In genomic region chr2:16662440-16662839, GRCh38 we compare ENCODE assay signal across 13 cellular contexts. TPM values are rescaled to one million over a fixed set of nuclear protein-coding genes. Genes with fewer than 3 reads are reported as not detected.
DNase-seq lines count a peak whose midpoint lies in the region; ATAC-seq and TF ChIP-seq lines count a peak whose summit lies in the region.
"Had no signal": no experiment of that assay in that cellular context is flagged by ENCODE, and none has a peak within 500 bp of the region (broad histone marks: within the 10 kb centered on the region; RNA-seq: fewer than 3 reads in every experiment).

No MANE protein-coding gene starts in this region.

- intact Hi-C loops in MCF 10A (cut with micrococcal nuclease): loop anchor here (5.0 kb wide), 1 partner anchor 45 kb away; no protein-coding TSS in a partner anchor
- intact Hi-C loops in breast epithelium (cut with DNase I; ENCODE audit: low total_unique reads): no loop called here

- no peak for ATAC-seq in GM18867 (IDR thresholded peaks at IDR 0.05; ENCODE audit: unreplicated experiment)
- ATAC-seq in HG02759 (IDR thresholded peaks at IDR 0.05; ENCODE audit: unreplicated experiment): no peak
- ATAC-seq: body of pancreas, SK-N-SH treated with all-trans-retinoic acid at 6 μM for 48 hours had no signal

- DNase-seq in MCF 10A (ENCODE audit: unreplicated experiment): peak; percentile 66
- no peak for DNase-seq in breast epithelium (ENCODE audit: low spot score in 2 of 2)
- DNase-seq in caudate nucleus (lab: John Stamatoyannopoulos, UW): peak in 7 of 61 donors; percentile 20 to 64 (median 30)
- DNase-seq in myocyte (ENCODE audit: low read depth): peak; percentile 57
- no peak for DNase-seq in SW480 (ENCODE audit: low spot score)
- DNase-seq in T-helper 1 cell: no peak
- DNase-seq: DND-41 had no signal

- no peaks in the 10 kb centered on the region for H3K9me3 Mint-ChIP-seq in MCF 10A (ENCODE audit: unreplicated experiment)
- H3K9me3 Mint-ChIP-seq: activated T-helper 1 cell treated with anti-CD3 and anti-CD28 coated beads, Interleukin-12 subunit alpha, Interleukin-12 subunit beta, Interleukin-2, Interleukin-4 antibody, amounts not matched to agents 30 ng/mL and 10 ng/mL and 1 ng/mL, durations not matched to agents 14 hours and 24 hours and 36 hours had no signal

- H3K27me3 ChIP-seq in breast epithelium: no peaks in the 10 kb centered on the region
- H3K27me3 ChIP-seq: body of pancreas, tibial nerve had no signal

- no peak for TF ChIP-seq CTCF in MCF 10A (IDR thresholded peaks at IDR 0.05; ENCODE audit: unreplicated experiment)
- TF ChIP-seq CTCF in breast epithelium (IDR thresholded peaks at IDR 0.05): no peak

- H3K36me3 Mint-ChIP-seq in MCF 10A (ENCODE audit: insufficient read depth, unreplicated experiment): no peaks in the 10 kb centered on the region

- no peak overlapping the region for H3K4me3 Mint-ChIP-seq in MCF 10A (ENCODE audit: unreplicated experiment)
- H3K4me3 Mint-ChIP-seq: activated T-helper 1 cell treated with anti-CD3 and anti-CD28 coated beads, Interleukin-12 subunit alpha, Interleukin-12 subunit beta, Interleukin-2, Interleukin-4 antibody, amounts not matched to agents 30 ng/mL and 10 ng/mL and 1 ng/mL, durations not matched to agents 14 hours and 24 hours and 36 hours had no signal

- H3K4me1 ChIP-seq in breast epithelium: peaks cover 7 to 9% of the 10 kb centered on the region in 2 donors

- H3K9me3 ChIP-seq in breast epithelium: no peaks in the 10 kb centered on the region
- H3K9me3 ChIP-seq: body of pancreas, tibial nerve had no signal

- BruUV-seq in MCF 10A (replicated peaks; lab: Mats Ljungman, UMichigan): no TSS peak

- CTCF ChIA-PET in MCF 10A (lab: Yijun Ruan, JAX): interaction anchor here (0.7 to 1.2 kb wide), 4 partner anchors 11 to 786 kb away, joined by 3 to 6 read pairs (median 3); no protein-coding TSS in a partner anchor

- POLR2A ChIA-PET in MCF 10A (lab: Yijun Ruan, JAX): interaction anchor here (1.4 to 1.5 kb wide), 2 partner anchors 9 to 48 kb away, joined by 3 to 4 read pairs; no protein-coding TSS in a partner anchor

- H3K4me3 ChIP-seq in breast epithelium: no peak overlapping the region
- H3K4me3 ChIP-seq: body of pancreas, tibial nerve had no signal

- peaks cover 13% of the 10 kb centered on the region for H3K27me3 Mint-ChIP-seq in MCF 10A (ENCODE audit: insufficient read depth, unreplicated experiment)

- H3K27ac Mint-ChIP-seq in MCF 10A (ENCODE audit: low read depth, unreplicated experiment): no peak overlapping the region
- H3K27ac Mint-ChIP-seq: activated T-helper 1 cell treated with anti-CD3 and anti-CD28 coated beads, Interleukin-12 subunit alpha, Interleukin-12 subunit beta, Interleukin-2, Interleukin-4 antibody, amounts not matched to agents 30 ng/mL and 10 ng/mL and 1 ng/mL, durations not matched to agents 14 hours and 24 hours and 36 hours had no signal

- no peaks in the 10 kb centered on the region for H3K36me3 ChIP-seq in breast epithelium
- H3K36me3 ChIP-seq: tibial nerve had no signal

- TF ChIP-seq POLR2A in breast epithelium (IDR thresholded peaks at IDR 0.05): no peak

- H3K27ac ChIP-seq in breast epithelium (no peak overlapping the region), caudate nucleus (ENCODE audit: low read depth, low read length) (peak overlapping the region; percentile 9)
- H3K27ac ChIP-seq: body of pancreas, tibial nerve had no signal

- H3K4me1 Mint-ChIP-seq in MCF 10A (ENCODE audit: insufficient read depth, unreplicated experiment): no peaks in the 10 kb centered on the region

RNA-seq across cellular contexts. Expression of gene CYRIA, which starts 3.2 kb away (rescaled TPM):
- total RNA-seq in MCF 10A (2022): 0.35 and 1.2 TPM in 2 replicates
- total RNA-seq in breast epithelium: 10 to 100 TPM; 12.5 to 18.7 (median 17.7) TPM
- total RNA-seq in myocyte: 6.9 and 7.6 TPM in 2 replicates
- polyA plus RNA-seq in myocyte (2012): 4.9 TPM

Comparison
In these comparisons a context has a peak if more than half of its experiments do, and no peak if none do; other contexts are left out.
1. DNase-seq: peak in MCF 10A (single experiment) and myocyte (single experiment); none in breast epithelium (0 of 2), SW480 (single experiment) and T-helper 1 cell (0 of 5).